ENCODE assay signal across 4 cellular contexts in genomic region chr21:10451274-10451673, GRCh38.
DNase-seq lines count a peak whose midpoint lies in the region; FAIRE-seq and TF ChIP-seq lines count a peak whose summit lies in the region.
"Not testable (repeated sequence)": the region's sequence is repeated elsewhere in the genome, so short reads cannot be mapped to it uniquely, and the experiment has no call there.

No MANE protein-coding gene starts in this region.

- H3K79me2 ChIP-seq in Karpas-422 (ENCODE audit: low read length); H1 (ENCODE audit: control insufficient read depth in 1 of 2, insufficient read depth in 2 of 2, low read length in 2 of 2); mesendoderm (ENCODE audit: control insufficient read depth, insufficient read depth, low read length): not testable (repeated sequence)

- not testable (repeated sequence) for H3K4me2 ChIP-seq in Karpas-422 (ENCODE audit: low read depth, low read length, poor library complexity, severe bottlenecking); H1 (ENCODE audit: insufficient read depth in 1 of 2, low read depth in 2 of 2, low read length in 2 of 2); mesendoderm (ENCODE audit: low read length)

- H4K8ac ChIP-seq in H1 (ENCODE audit: extremely low read depth, insufficient read depth, low read length); mesendoderm (ENCODE audit: low read depth, low read length): not testable (repeated sequence)

- H3K79me1 ChIP-seq in H1 (ENCODE audit: low read depth, low read length); mesendoderm (ENCODE audit: low read length): not testable (repeated sequence)

- H3K4ac ChIP-seq in H1 (replicated peaks; ENCODE audit: insufficient read length, low read depth, low read length); mesendoderm (ENCODE audit: low read depth, low read length): not testable (repeated sequence)

- not testable (repeated sequence) for H3K23ac ChIP-seq in H1 (ENCODE audit: insufficient read length); mesendoderm (ENCODE audit: low read length)

- CTCF ChIA-PET in H1 (lab: Charles Lee; ENCODE audit: partially characterized antibody) = not testable (repeated sequence)

- not testable (repeated sequence) for H3K9ac ChIP-seq in Karpas-422 (ENCODE audit: low read length); H1 (replicated peaks in 1 of 4; ENCODE audit: extremely low read depth in 1 of 4, low read depth in 3 of 4, low read length in 3 of 4); mesendoderm (ENCODE audit: low read length)

- H3K23me2 ChIP-seq in H1 (ENCODE audit: low read depth, low read length) = not testable (repeated sequence)

- H2BK20ac ChIP-seq in H1 (ENCODE audit: low read length) = not testable (repeated sequence)

- H4K5ac ChIP-seq in H1 (ENCODE audit: insufficient read length, low read depth, low read length); mesendoderm (ENCODE audit: low read length): not testable (repeated sequence)

- H3K27ac ChIP-seq in Karpas-422 (ENCODE audit: low read length); H1 (ENCODE audit: low read depth, low read length); esophagus muscularis mucosa (replicated peaks in 1 of 4); mesendoderm (ENCODE audit: low read depth, low read length): not testable (repeated sequence)

- TF ChIP-seq POLR2A in H1 (IDR thresholded peaks at IDR 0.05; ENCODE audit: control extremely low read depth in 1 of 2, low read depth in 2 of 2, low read length in 2 of 2); esophagus muscularis mucosa (IDR thresholded peaks at IDR 0.05; ENCODE audit: low read depth): not testable (repeated sequence)

- POLR2A ChIA-PET in H1 (lab: Charles Lee; ENCODE audit: partially characterized antibody) = not testable (repeated sequence)

- H3K4me3 ChIP-seq in Karpas-422 (ENCODE audit: low read length); H1 (ENCODE audit: extremely low read depth in 1 of 4, insufficient read depth in 2 of 4, low read depth in 3 of 4, low read length in 4 of 4); esophagus muscularis mucosa: not testable (repeated sequence)
- peak overlapping the region; percentile 12 for H3K4me3 ChIP-seq in mesendoderm (ENCODE audit: low read length)

- intact Hi-C loops in esophagus muscularis mucosa (cut with DNase I) = not testable (repeated sequence)

- not testable (repeated sequence) for H3K14ac ChIP-seq in H1 (ENCODE audit: insufficient read length)

- not testable (repeated sequence) for FAIRE-seq in H1 (lab: Jason Lieb, UNC)

- H3K36me3 ChIP-seq in Karpas-422 (ENCODE audit: insufficient read depth, low read length); H1 (ENCODE audit: control insufficient read depth in 2 of 4, insufficient read depth in 4 of 4, low read length in 3 of 4); esophagus muscularis mucosa; mesendoderm (ENCODE audit: control insufficient read depth, insufficient read depth, low read length): not testable (repeated sequence)

- peaks cover 37% of the 10 kb centered on the region for H3K9me3 ChIP-seq in Karpas-422 (ENCODE audit: low read length)
- peaks cover 53 to 60% of the 10 kb centered on the region in 2 experiments for H3K9me3 ChIP-seq in H1 (ENCODE audit: insufficient read depth in 2 of 2, low read depth in 1 of 2, low read length in 1 of 2)
- not testable (repeated sequence) for H3K9me3 ChIP-seq in esophagus muscularis mucosa

- not testable (repeated sequence) for H4K91ac ChIP-seq in H1 (replicated peaks; ENCODE audit: insufficient read length, low read length)

- H2AFZ ChIP-seq in Karpas-422 (ENCODE audit: low read length); H1 (ENCODE audit: low read length): not testable (repeated sequence)

- H3K9me2 ChIP-seq in Karpas-422 (replicated peaks; ENCODE audit: insufficient read depth, low read length) = not testable (repeated sequence)

- not testable (repeated sequence) for H2BK12ac ChIP-seq in H1 (ENCODE audit: low read depth, low read length)

- H3K4me1 ChIP-seq in Karpas-422 (ENCODE audit: low read length); H1 (replicated peaks in 1 of 4; ENCODE audit: control insufficient read depth in 3 of 4, insufficient read depth in 4 of 4, low read length in 3 of 4); esophagus muscularis mucosa; mesendoderm (ENCODE audit: control insufficient read depth, low read depth, low read length): not testable (repeated sequence)

- H2BK15ac ChIP-seq in H1 (ENCODE audit: low read length); mesendoderm (replicated peaks; ENCODE audit: low read depth): not testable (repeated sequence)

- TF ChIP-seq EP300 in H1 (IDR thresholded peaks at IDR 0.05; ENCODE audit: borderline replicate concordance in 1 of 2, low read depth in 2 of 2, low read length in 2 of 2); esophagus muscularis mucosa (IDR thresholded peaks at IDR 0.05): not testable (repeated sequence)

- H2BK5ac ChIP-seq in H1 (ENCODE audit: low read depth, low read length); mesendoderm (ENCODE audit: low read length): not testable (repeated sequence)

- H4K20me1 ChIP-seq in Karpas-422 (ENCODE audit: insufficient read depth, low read depth, low read length); H1 (replicated peaks in 1 of 2; ENCODE audit: control insufficient read depth in 1 of 2, insufficient read depth in 2 of 2, low read length in 2 of 2): not testable (repeated sequence)

- not testable (repeated sequence) for H2BK120ac ChIP-seq in H1 (replicated peaks; ENCODE audit: low read depth, low read length); mesendoderm (ENCODE audit: low read depth, low read length)

- not testable (repeated sequence) for TF ChIP-seq CTCF in H1 (IDR thresholded peaks at IDR 0.05; ENCODE audit: control extremely low read depth in 1 of 3, insufficient read depth in 1 of 3, low read depth in 1 of 3, low read length in 3 of 3); esophagus muscularis mucosa (IDR thresholded peaks at IDR 0.05)

- H3K56ac ChIP-seq in H1 (replicated peaks; ENCODE audit: insufficient read length, low read depth, low read length); mesendoderm (ENCODE audit: low read length): not testable (repeated sequence)

- not testable (repeated sequence) for H3K27me3 ChIP-seq in Karpas-422 (ENCODE audit: low read length); H1 (replicated peaks in 1 of 4; ENCODE audit: control insufficient read depth in 3 of 4, extremely low read depth in 1 of 4, insufficient read depth in 3 of 4, low read length in 3 of 4); esophagus muscularis mucosa; mesendoderm (ENCODE audit: insufficient read depth, low read length, poor library complexity)

- DNase-seq in Karpas-422 (peak; percentile 19), esophagus muscularis mucosa (ENCODE audit: extremely low spot score) (peak; percentile 89)
- not testable (repeated sequence) for DNase-seq in H1 (ENCODE audit: low read depth in 1 of 2, low spot score in 2 of 2); mesendoderm

- WGBS in H1 (ENCODE audit: extremely low coverage in 1 of 2, insufficient coverage in 1 of 2, insufficient read length in 1 of 2, insufficient replicate concordance in 2 of 2, low coverage in 1 of 2, low lambda C conversion rate in 2 of 2, missing lambda C conversion rate in 1 of 2), 2 experiments = 73% methylated on average over 6 of the region's 6 CpGs; no CpG with 5 or more reads in 1 of the 2 experiments
- 61% methylated on average over 6 of the region's 6 CpGs for WGBS in esophagus muscularis mucosa
- WGBS in mesendoderm (ENCODE audit: extremely low coverage, insufficient coverage, low lambda C conversion rate) = no CpG with 5 or more reads among the region's 6 CpGs

- H2AK5ac ChIP-seq in H1 (ENCODE audit: low read depth, low read length); mesendoderm (ENCODE audit: low read length): not testable (repeated sequence)

- TF ChIP-seq RAD21 in H1 (IDR thresholded peaks at IDR 0.05 in 1 of 2, conservative IDR thresholded peaks at IDR 0.05 in 1 of 2; ENCODE audit: low read depth in 2 of 2, low read length in 2 of 2) = not testable (repeated sequence)

- not testable (repeated sequence) for H3K18ac ChIP-seq in H1 (ENCODE audit: extremely low read depth, low read length); mesendoderm (ENCODE audit: low read length)

TF ChIP-seq in H1, 55 proteins besides CTCF, POLR2A, EP300 and RAD21:
- TF ChIP-seq ZNF274 (IDR thresholded peaks at IDR 0.05; ENCODE audit: borderline replicate concordance, extremely low read depth, low read length) = 0 out of 2 replicates have a peak, but pooled peaks have one; percentile 25
TF ChIP-seq in H1: peak in this region for 1; not testable (repeated sequence) for 54.
